9 cellular contexts compared by ENCODE assay signal in the genomic region with DNA sequence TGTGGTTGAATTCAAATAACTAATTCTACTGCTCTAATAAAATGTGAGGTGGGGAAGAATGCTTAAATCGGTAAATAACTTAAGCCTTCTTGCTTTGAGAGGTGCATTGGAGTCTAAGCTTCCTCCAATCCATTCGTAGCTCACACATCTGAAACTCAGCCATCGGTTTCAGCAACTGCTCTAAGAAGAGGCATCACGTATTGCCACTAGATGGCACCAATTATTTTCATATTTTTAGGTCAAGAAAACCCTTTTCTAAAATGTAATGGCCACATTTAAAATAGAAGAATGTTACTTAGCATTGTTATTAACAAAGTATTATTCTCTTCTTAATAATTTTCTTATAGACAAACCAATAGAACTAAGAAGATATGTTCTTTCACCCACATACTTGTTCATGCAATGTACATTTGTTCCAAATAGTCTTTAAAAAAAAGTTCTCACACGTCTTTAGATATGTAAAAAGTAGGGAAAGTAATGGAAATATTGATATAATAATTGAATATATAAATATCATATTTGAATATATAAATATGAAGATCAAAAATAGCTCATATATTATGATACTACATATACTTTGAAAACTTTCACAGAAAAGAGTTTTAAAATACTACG.
A peak's percentile ranks its signal among the peaks of the same experiment; 100 is the strongest.
DNase-seq lines count a peak whose midpoint lies in the region; ATAC-seq and TF ChIP-seq lines count a peak whose summit lies in the region.
"Had no signal": no experiment of that assay in that cellular context is flagged by ENCODE, and none has a peak within 500 bp of the region (broad histone marks: within the 10 kb centered on the region; RNA-seq: fewer than 3 reads in every experiment).

No MANE protein-coding gene starts in this region.

- TF ChIP-seq EP300 in esophagus muscularis mucosa (IDR thresholded peaks at IDR 0.05), result no peak

- peaks cover 8% of the 10 kb centered on the region; the same call in 1 of the 2 replicates for H3K27me3 ChIP-seq in OCI-LY3 (ENCODE audit: low read depth, low read length)
- H3K27me3 ChIP-seq in esophagus muscularis mucosa, result no peaks in the 10 kb centered on the region
- no peaks in the 10 kb centered on the region for H3K27me3 ChIP-seq in uterus

- peaks cover 0 to 4% of the 10 kb centered on the region in 2 donors for H3K27me3 Mint-ChIP-seq in stimulated activated naive B cell treated with anti-CD40 and anti-IgM and Interleukin-4, amounts not matched to agents 10 μg/mL and 1 μg/mL and 100 μg/mL, for 72 hours

- no peaks in the 10 kb centered on the region for H3K36me3 ChIP-seq in OCI-LY3 (replicated peaks; ENCODE audit: low read depth, low read length)
- H3K36me3 ChIP-seq in esophagus muscularis mucosa, result no peaks in the 10 kb centered on the region
- no peaks in the 10 kb centered on the region for H3K36me3 ChIP-seq in uterus

- no peaks in the 10 kb centered on the region for H3K9me3 Mint-ChIP-seq in stimulated activated naive B cell treated with anti-CD40 and anti-IgM and Interleukin-4, amounts not matched to agents 10 μg/mL and 1 μg/mL and 100 μg/mL, for 72 hours
- H3K9me3 Mint-ChIP-seq: naive B cell had no signal

- H3K9ac ChIP-seq in OCI-LY3 (ENCODE audit: low read length), result no peak overlapping the region

- ATAC-seq in stimulated activated naive B cell treated with anti-CD40 and anti-IgM and Interleukin-4, amounts not matched to agents 10 μg/mL and 1 μg/mL and 100 μg/mL, for 72 hours (replicated peaks), result peak; percentile 48 to 62

- TF ChIP-seq POLR2A in esophagus muscularis mucosa (IDR thresholded peaks at IDR 0.05; ENCODE audit: low read depth) (no peak), uterus (IDR thresholded peaks at IDR 0.05) (no peak)

- 0 out of 2 replicates have a peak, but pooled peaks cover 5% of the 10 kb centered on the region for H3K4me1 ChIP-seq in OCI-LY3 (ENCODE audit: low read length)
- no peaks in the 10 kb centered on the region for H3K4me1 ChIP-seq in esophagus muscularis mucosa
- no peaks in the 10 kb centered on the region for H3K4me1 ChIP-seq in uterus

- intact Hi-C loops in esophagus muscularis mucosa (cut with DNase I) (no loop called here), uterus (cut with DNase I; ENCODE audit: low total_unique reads) (no loop called here)

- no peaks in the 10 kb centered on the region for H3K36me3 Mint-ChIP-seq in stimulated activated naive B cell treated with anti-CD40 and anti-IgM and Interleukin-4, amounts not matched to agents 10 μg/mL and 1 μg/mL and 100 μg/mL, for 72 hours
- H3K36me3 Mint-ChIP-seq: naive B cell had no signal

- H4K20me1 ChIP-seq in OCI-LY3 (ENCODE audit: insufficient read depth, low read length), result no peaks in the 10 kb centered on the region

- WGBS in esophagus muscularis mucosa, result 24% methylated on average over 6 of the region's 6 CpGs

- no peaks in the 10 kb centered on the region for H3K4me1 Mint-ChIP-seq in stimulated activated naive B cell treated with anti-CD40 and anti-IgM and Interleukin-4, amounts not matched to agents 10 μg/mL and 1 μg/mL and 100 μg/mL, for 72 hours
- H3K4me1 Mint-ChIP-seq: naive B cell had no signal

- in situ Hi-C loops in KBM-7 (cut with MboI; ENCODE audit: low pct_unique_long_range_greater_than_20kb, low sequenced_read_pairs), result no loop called here

- CTCF ChIA-PET in GM10248 (lab: Yijun Ruan, JAX), result interaction anchor here (0.9 to 6.8 kb wide), 6 partner anchors 10 to 1571 kb away, joined by 3 to 33 read pairs (median 3); no protein-coding TSS in a partner anchor

- H2AFZ ChIP-seq in OCI-LY3 (ENCODE audit: low read depth, low read length), result peak overlapping the region; percentile 52; the same call in 1 of the 2 replicates

- no peaks in the 10 kb centered on the region for H3K79me2 ChIP-seq in OCI-LY3 (ENCODE audit: low read length)

- no peak overlapping the region for H3K4me3 Mint-ChIP-seq in stimulated activated naive B cell treated with anti-CD40 and anti-IgM and Interleukin-4, amounts not matched to agents 10 μg/mL and 1 μg/mL and 100 μg/mL, for 72 hours
- H3K4me3 Mint-ChIP-seq: naive B cell had no signal

- H3K27ac Mint-ChIP-seq in stimulated activated naive B cell treated with anti-CD40 and anti-IgM and Interleukin-4, amounts not matched to agents 10 μg/mL and 1 μg/mL and 100 μg/mL, for 72 hours, result no peak overlapping the region
- H3K27ac Mint-ChIP-seq: naive B cell had no signal

- H3K9me3 ChIP-seq in OCI-LY3 (ENCODE audit: insufficient read depth, low read length) (no peaks in the 10 kb centered on the region), esophagus muscularis mucosa (no peaks in the 10 kb centered on the region), uterus (no peaks in the 10 kb centered on the region)

- DNase-seq in GM10248 (ENCODE audit: extremely low spot score) (no peak), KBM-7 (peak; percentile 23), esophagus muscularis mucosa (ENCODE audit: extremely low spot score) (no peak), cerebellar nuclear complex (lab: John Stamatoyannopoulos, UW) (no peak), uterus (no peak)
- DNase-seq in stimulated activated naive B cell treated with anti-CD40 and anti-IgM and Interleukin-4, amounts not matched to agents 10 μg/mL and 1 μg/mL and 100 μg/mL, for 72 hours, result no peak
- no peak for DNase-seq in activated CD8-positive, alpha-beta memory T cell treated with anti-CD3 and anti-CD28 coated beads, Interleukin-2, amount 50 U/mL, for 4 hours
- DNase-seq: naive B cell had no signal

- no peak overlapping the region for H3K27ac ChIP-seq in OCI-LY3 (ENCODE audit: low read length)
- no peak overlapping the region for H3K27ac ChIP-seq in esophagus muscularis mucosa (replicated peaks in 1 of 4)
- H3K27ac ChIP-seq in uterus, result no peak overlapping the region

- H3K4me3 ChIP-seq in OCI-LY3 (ENCODE audit: low read length) (peak overlapping the region; percentile 54), esophagus muscularis mucosa (no peak overlapping the region), uterus (no peak overlapping the region)

- peak overlapping the region; percentile 80 for H3K4me2 ChIP-seq in OCI-LY3 (ENCODE audit: low read length)

- POLR2A ChIA-PET in GM10248 (lab: Yijun Ruan, JAX), result no interaction called here

- TF ChIP-seq CTCF in GM10248 (IDR thresholded peaks at IDR 0.05; ENCODE audit: control extremely low read depth, extremely low read depth, low read depth, missing control alignments) (peak; percentile 57), OCI-LY3 (IDR thresholded peaks at IDR 0.05; ENCODE audit: low read depth, low read length) (peak; percentile 85), esophagus muscularis mucosa (IDR thresholded peaks at IDR 0.05) (peak in 2 of 3 experiments; percentile 40 to 41), uterus (IDR thresholded peaks at IDR 0.05) (no peak)

Comparison
In these comparisons a context has a peak if more than half of its experiments do, and no peak if none do; other contexts are left out.
1. CTCF ChIP-seq: peak in GM10248 (single experiment), OCI-LY3 (single experiment) and esophagus muscularis mucosa (2 of 3); none in uterus (0 of 4).